Comparison of ENCODE assay signal across 12 cellular contexts in the genomic region with DNA sequence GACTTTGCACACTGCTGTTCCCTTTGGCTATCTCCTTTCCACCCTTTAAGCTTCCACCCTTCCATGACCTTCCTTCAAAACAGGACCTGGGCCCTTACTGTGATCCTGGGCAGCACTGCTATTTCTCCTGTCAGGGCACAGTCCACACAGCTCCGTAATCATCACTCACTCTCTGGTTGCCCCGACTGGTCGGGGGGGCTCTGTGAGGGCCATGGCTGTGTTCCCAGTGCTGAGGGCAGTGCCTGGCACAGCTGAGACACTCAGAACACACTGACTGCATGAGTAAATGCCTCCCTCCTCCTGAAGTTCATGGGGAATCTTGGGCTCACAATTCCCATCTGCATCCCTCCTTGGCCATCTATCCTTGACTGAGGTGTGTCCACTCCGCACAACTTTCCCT. TPM values are rescaled to one million over a fixed set of nuclear protein-coding genes. Genes with fewer than 3 reads are reported as not detected.
DNase-seq lines count a peak whose midpoint lies in the region; ATAC-seq and TF ChIP-seq lines count a peak whose summit lies in the region.
"Had no signal": no experiment of that assay in that cellular context is flagged by ENCODE, and none has a peak within 500 bp of the region (broad histone marks: within the 10 kb centered on the region; RNA-seq: fewer than 3 reads in every experiment).

No MANE protein-coding gene starts in this region.

- TF ChIP-seq POLR2A in heart left ventricle (IDR thresholded peaks at IDR 0.05): no peak
- no peak for TF ChIP-seq POLR2A in stomach (IDR thresholded peaks at IDR 0.05)

- H3K27ac Mint-ChIP-seq in activated naive CD8-positive, alpha-beta T cell: peak overlapping the region; percentile 81

- peak; percentile 59 to 86 (median 78) for ATAC-seq in heart left ventricle
- ATAC-seq: activated CD8-positive, alpha-beta memory T cell treated with anti-CD3 and anti-CD28 coated beads, Interleukin-2, amount 10 ng/mL, durations not matched to agents 7 days and 5 days; lower lobe of right lung had no signal

- H3K36me3 Mint-ChIP-seq in activated naive CD8-positive, alpha-beta T cell: peaks cover 40% of the 10 kb centered on the region

- H3K36me3 ChIP-seq in heart left ventricle (peaks cover 0 to 69% (median 0%) of the 10 kb centered on the region in 9 donors), stomach (peaks cover 0 to 48% (median 35%) of the 10 kb centered on the region in 4 donors), HAP-1 (replicated peaks) (no peaks in the 10 kb centered on the region)

- H3K9me3 ChIP-seq in heart left ventricle: peaks cover 0 to 6% (median 0%) of the 10 kb centered on the region in 12 donors
- H3K9me3 ChIP-seq in stomach: no peaks in the 10 kb centered on the region
- H3K9me3 ChIP-seq in HAP-1: no peaks in the 10 kb centered on the region
- H3K9me3 ChIP-seq: lower lobe of right lung, neutrophil had no signal

- no peak overlapping the region for H3K27ac ChIP-seq in heart left ventricle
- H3K27ac ChIP-seq in stomach: peak overlapping the region in 3 of 5 donors; percentile 48 to 93 (median 48)
- H3K27ac ChIP-seq: lower lobe of right lung, neutrophil had no signal

- intact Hi-C loops in heart left ventricle (cut with DNase I) (no loop called here), stomach (cut with DNase I; ENCODE audit: low total_unique reads) (no loop called here)

- TF ChIP-seq CTCF in heart left ventricle (IDR thresholded peaks at IDR 0.05) (no peak), stomach (IDR thresholded peaks at IDR 0.05) (no peak)

- no peak for TF ChIP-seq EP300 in stomach (IDR thresholded peaks at IDR 0.05)

- DNase-seq in activated T-cell treated with anti-CD3 and anti-CD28 coated beads for 1 hour (ENCODE audit: low read depth) (peak; percentile 25), heart left ventricle (peak in 2 of 5 donors; percentile 57 to 58), stomach (no peak), NCI-H69 (lab: John Stamatoyannopoulos, UW) (no peak), HAP-1 (ENCODE audit: low spot score in 2 of 2) (no peak), NK-92 (lab: John Stamatoyannopoulos, UW; ENCODE audit: unreplicated experiment) (no peak)
- DNase-seq in activated T-cell treated with anti-CD3 and anti-CD28 coated beads, Interleukin-2, amount 50 U/mL, for 48 hours: no peak
- DNase-seq: activated CD8-positive, alpha-beta memory T cell treated with anti-CD3 and anti-CD28 coated beads, Interleukin-2, amount 10 ng/mL, durations not matched to agents 7 days and 5 days; lower lobe of right lung; NCI-H1092 had no signal

- no peaks in the 10 kb centered on the region for H3K27me3 ChIP-seq in heart left ventricle
- no peaks in the 10 kb centered on the region for H3K27me3 ChIP-seq in stomach
- H3K27me3 ChIP-seq in HAP-1 (ENCODE audit: low read depth): no peaks in the 10 kb centered on the region
- H3K27me3 ChIP-seq: neutrophil had no signal

- H3K9me3 Mint-ChIP-seq in activated naive CD8-positive, alpha-beta T cell (ENCODE audit: low read depth): no peaks in the 10 kb centered on the region

- no peaks in the 10 kb centered on the region for H3K27me3 Mint-ChIP-seq in activated naive CD8-positive, alpha-beta T cell
- H3K27me3 Mint-ChIP-seq: activated CD8-positive, alpha-beta memory T cell treated with anti-CD3 and anti-CD28 coated beads, Interleukin-2, amount 10 ng/mL, durations not matched to agents 7 days and 5 days had no signal

- in situ Hi-C loops in HAP-1 (cut with MboI; ENCODE audit: low sequenced_read_pairs): no loop called here

- 44 to 81% (median 68%) methylated on average over 4 of the region's 4 CpGs for WGBS in heart left ventricle, 4 donors
- WGBS in stomach, 5 donors: 66 to 86% (median 73%) methylated on average over 1 to 4 of the region's 4 CpGs

- peak overlapping the region; percentile 52 for H3K4me3 Mint-ChIP-seq in activated naive CD8-positive, alpha-beta T cell
- H3K4me3 Mint-ChIP-seq: activated CD8-positive, alpha-beta memory T cell treated with anti-CD3 and anti-CD28 coated beads, Interleukin-2, amount 10 ng/mL, durations not matched to agents 7 days and 5 days had no signal

- peaks cover 90% of the 10 kb centered on the region for H3K4me1 Mint-ChIP-seq in activated naive CD8-positive, alpha-beta T cell (ENCODE audit: low read depth)

- no peak overlapping the region for H3K4me3 ChIP-seq in heart left ventricle
- no peak overlapping the region for H3K4me3 ChIP-seq in stomach
- no peak overlapping the region for H3K4me3 ChIP-seq in HAP-1
- H3K4me3 ChIP-seq: lower lobe of right lung had no signal

- peaks cover 0 to 38% (median 13%) of the 10 kb centered on the region in 12 donors for H3K4me1 ChIP-seq in heart left ventricle
- H3K4me1 ChIP-seq in stomach: peaks cover 0 to 49% (median 31%) of the 10 kb centered on the region in 4 donors
- H3K4me1 ChIP-seq in HAP-1: no peaks in the 10 kb centered on the region

RNA-seq across cellular contexts. Expression of a gene that starts 12.2 kb away (rescaled TPM):
- 1 to 10 TPM in 7 of 9 donors, under 1 TPM in 2; 0.93 to 7.8 (median 1.8) TPM for total RNA-seq in heart left ventricle
- polyA plus RNA-seq in heart left ventricle: 1 to 10 TPM; 1.7 to 2.4 TPM
- total RNA-seq in stomach: 10 to 100 TPM in 1 of 5 donors, 1 to 10 TPM in 3, under 1 TPM in 1; 0.58 to 10.3 (median 2.8) TPM
- 1 to 10 TPM; 2.3 to 6.8 (median 3.7) TPM for polyA plus RNA-seq in stomach

RNA-seq across cellular contexts. Expression of a gene that starts 37.4 kb away (rescaled TPM):
- total RNA-seq in heart left ventricle (10 to 100 TPM in 8 of 9 donors, 1 to 10 TPM in 1; 9.6 to 28.0 (median 12.5) TPM), stomach (100 to 1,000 TPM in 1 of 5 donors, 10 to 100 TPM in 4; 13.3 to 251 (median 26.8) TPM)
- polyA plus RNA-seq in heart left ventricle (10 to 100 TPM; 11.0 to 15.4 TPM), stomach (10 to 100 TPM; 10.7 to 28.3 (median 27.6) TPM)

Comparison
In these comparisons a context has a peak if more than half of its experiments do, and no peak if none do; other contexts are left out.
1. H3K27ac ChIP-seq: peak in stomach (3 of 5); none in heart left ventricle (0 of 12).